Comparison of ENCODE assay signal across 1 cellular context in the genomic region with DNA sequence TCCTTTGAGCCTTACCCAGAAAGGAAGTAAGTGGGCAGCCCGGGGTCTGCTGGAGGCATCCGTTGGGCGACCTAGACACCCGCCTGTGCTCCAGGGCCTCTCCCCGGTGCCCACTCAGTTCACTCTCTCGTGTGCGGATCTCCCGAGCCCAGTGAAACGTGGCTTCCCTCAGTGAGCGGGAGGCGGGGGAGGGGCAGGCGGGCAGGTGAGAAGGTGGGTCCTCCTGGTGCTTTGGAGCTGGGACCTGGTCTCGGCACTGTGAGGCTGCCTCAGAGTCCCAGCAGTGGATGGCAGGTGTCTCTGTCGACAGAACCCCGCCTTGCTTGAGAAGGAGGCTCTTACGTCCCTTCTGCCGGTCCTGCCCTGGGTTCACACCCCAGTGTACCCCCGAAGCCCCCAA.
TF ChIP-seq lines count a peak whose summit lies in the region.

No MANE protein-coding gene starts in this region.

TF ChIP-seq in GM23338, 12 proteins besides CTCF, POLR2A, EP300 and RAD21 (continued from another document):
- TF ChIP-seq ZNF462 (CRISPR knock-in tag; IDR thresholded peaks at IDR 0.05) (no peak), EZH2phosphoT487 (IDR thresholded peaks at IDR 0.05; ENCODE audit: unreplicated experiment) (no peak), ZNF114 (CRISPR knock-in tag; IDR thresholded peaks at IDR 0.05) (no peak), NANOG (IDR thresholded peaks at IDR 0.05; ENCODE audit: borderline replicate concordance) (no peak), STAT1 (IDR thresholded peaks at IDR 0.05; ENCODE audit: unreplicated experiment) (no peak), CREB1 (CRISPR knock-in tag; IDR thresholded peaks at IDR 0.05; ENCODE audit: low read depth) (no peak)
- TF ChIP-seq, protein P1, sequence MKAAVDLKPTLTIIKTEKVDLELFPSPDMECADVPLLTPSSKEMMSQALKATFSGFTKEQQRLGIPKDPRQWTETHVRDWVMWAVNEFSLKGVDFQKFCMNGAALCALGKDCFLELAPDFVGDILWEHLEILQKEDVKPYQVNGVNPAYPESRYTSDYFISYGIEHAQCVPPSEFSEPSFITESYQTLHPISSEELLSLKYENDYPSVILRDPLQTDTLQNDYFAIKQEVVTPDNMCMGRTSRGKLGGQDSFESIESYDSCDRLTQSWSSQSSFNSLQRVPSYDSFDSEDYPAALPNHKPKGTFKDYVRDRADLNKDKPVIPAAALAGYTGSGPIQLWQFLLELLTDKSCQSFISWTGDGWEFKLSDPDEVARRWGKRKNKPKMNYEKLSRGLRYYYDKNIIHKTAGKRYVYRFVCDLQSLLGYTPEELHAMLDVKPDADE (IDR thresholded peaks at IDR 0.05) = no peak
- TF ChIP-seq, protein P2, sequence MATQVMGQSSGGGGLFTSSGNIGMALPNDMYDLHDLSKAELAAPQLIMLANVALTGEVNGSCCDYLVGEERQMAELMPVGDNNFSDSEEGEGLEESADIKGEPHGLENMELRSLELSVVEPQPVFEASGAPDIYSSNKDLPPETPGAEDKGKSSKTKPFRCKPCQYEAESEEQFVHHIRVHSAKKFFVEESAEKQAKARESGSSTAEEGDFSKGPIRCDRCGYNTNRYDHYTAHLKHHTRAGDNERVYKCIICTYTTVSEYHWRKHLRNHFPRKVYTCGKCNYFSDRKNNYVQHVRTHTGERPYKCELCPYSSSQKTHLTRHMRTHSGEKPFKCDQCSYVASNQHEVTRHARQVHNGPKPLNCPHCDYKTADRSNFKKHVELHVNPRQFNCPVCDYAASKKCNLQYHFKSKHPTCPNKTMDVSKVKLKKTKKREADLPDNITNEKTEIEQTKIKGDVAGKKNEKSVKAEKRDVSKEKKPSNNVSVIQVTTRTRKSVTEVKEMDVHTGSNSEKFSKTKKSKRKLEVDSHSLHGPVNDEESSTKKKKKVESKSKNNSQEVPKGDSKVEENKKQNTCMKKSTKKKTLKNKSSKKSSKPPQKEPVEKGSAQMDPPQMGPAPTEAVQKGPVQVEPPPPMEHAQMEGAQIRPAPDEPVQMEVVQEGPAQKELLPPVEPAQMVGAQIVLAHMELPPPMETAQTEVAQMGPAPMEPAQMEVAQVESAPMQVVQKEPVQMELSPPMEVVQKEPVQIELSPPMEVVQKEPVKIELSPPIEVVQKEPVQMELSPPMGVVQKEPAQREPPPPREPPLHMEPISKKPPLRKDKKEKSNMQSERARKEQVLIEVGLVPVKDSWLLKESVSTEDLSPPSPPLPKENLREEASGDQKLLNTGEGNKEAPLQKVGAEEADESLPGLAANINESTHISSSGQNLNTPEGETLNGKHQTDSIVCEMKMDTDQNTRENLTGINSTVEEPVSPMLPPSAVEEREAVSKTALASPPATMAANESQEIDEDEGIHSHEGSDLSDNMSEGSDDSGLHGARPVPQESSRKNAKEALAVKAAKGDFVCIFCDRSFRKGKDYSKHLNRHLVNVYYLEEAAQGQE (IDR thresholded peaks at IDR 0.05; ENCODE audit: unreplicated experiment) = no peak
